Comparison of ENCODE assay signal across 18 cellular contexts in genomic region chr1:95953668-95954067, GRCh38.
"Had no signal": no experiment of that assay in that cellular context is flagged by ENCODE, and none has a peak within 500 bp of the region (broad histone marks: within the 10 kb centered on the region; RNA-seq: fewer than 3 reads in every experiment).

No MANE protein-coding gene starts in this region.

- H3K4me3 Mint-ChIP-seq: activated CD4-positive, alpha-beta T cell treated with anti-CD3 and anti-CD28 coated beads for 36 hours; activated naive CD8-positive, alpha-beta T cell; natural killer cell; T-helper 2 cell treated with Interferon-gamma antibody and Interleukin-4, amounts not matched to agents 5 μg/mL and 100 μg/mL, for 36 hours had no signal

- H3K36me3 Mint-ChIP-seq: activated naive CD8-positive, alpha-beta T cell had no signal

- H3K27ac ChIP-seq: heart right ventricle, left lung, lower lobe of right lung, tibial nerve had no signal

- H3K4me1 Mint-ChIP-seq: activated CD4-positive, alpha-beta T cell treated with anti-CD3 and anti-CD28 coated beads for 36 hours had no signal

- H3K36me3 ChIP-seq: heart right ventricle, left lung, lower lobe of right lung, tibial nerve had no signal

- H3K9me3 Mint-ChIP-seq: T-helper 2 cell treated with Interferon-gamma antibody and Interleukin-4, amounts not matched to agents 5 μg/mL and 100 μg/mL, for 36 hours had no signal

- H3K27me3 ChIP-seq: heart right ventricle, left lung, tibial nerve had no signal

- H3K4me1 ChIP-seq: heart right ventricle, left lung, lower lobe of right lung, tibial nerve had no signal

- H3K27ac Mint-ChIP-seq: activated CD4-positive, alpha-beta T cell treated with anti-CD3 and anti-CD28 coated beads for 36 hours; activated naive CD8-positive, alpha-beta T cell; natural killer cell; T-helper 2 cell treated with Interferon-gamma antibody and Interleukin-4, amounts not matched to agents 5 μg/mL and 100 μg/mL, for 36 hours had no signal

- DNase-seq: activated CD4-positive, alpha-beta T cell treated with anti-CD3 and anti-CD28 coated beads for 36 hours; activated CD4-positive, alpha-beta T cell treated with anti-CD3 and anti-CD28 coated beads, Interleukin-2, amount 50 U/mL, for 4 hours; activated CD4-positive, CD25-positive, alpha-beta regulatory T cell; activated CD8-positive, alpha-beta memory T cell treated with anti-CD3 and anti-CD28 coated beads for 24 hours; activated effector memory CD4-positive, alpha-beta T cell treated with Interleukin-2 at 50 U/mL for 16 hours; activated naive CD4-positive, alpha-beta T cell treated with Interleukin-2 at 50 U/mL for 16 hours; amniotic stem cell; cortex of kidney; heart right ventricle; left lung; lower lobe of right lung; natural killer cell; posterior cingulate gyrus; stimulated activated CD4-positive, alpha-beta T cell treated with anti-CD3 and anti-CD28 coated beads, Interleukin-2, amount 100 ng/mL, for 48 hours; stimulated activated naive CD4-positive, alpha-beta T cell treated with Interleukin-2 at 50 U/mL for 16 hours had no signal

- H3K9me3 ChIP-seq: heart right ventricle, left lung, lower lobe of right lung, tibial nerve had no signal

- H3K4me3 ChIP-seq: heart right ventricle, left lung, lower lobe of right lung, tibial nerve had no signal

- ATAC-seq: activated CD4-positive, alpha-beta T cell treated with anti-CD3 and anti-CD28 coated beads for 36 hours; natural killer cell had no signal
